In the genomic region with DNA sequence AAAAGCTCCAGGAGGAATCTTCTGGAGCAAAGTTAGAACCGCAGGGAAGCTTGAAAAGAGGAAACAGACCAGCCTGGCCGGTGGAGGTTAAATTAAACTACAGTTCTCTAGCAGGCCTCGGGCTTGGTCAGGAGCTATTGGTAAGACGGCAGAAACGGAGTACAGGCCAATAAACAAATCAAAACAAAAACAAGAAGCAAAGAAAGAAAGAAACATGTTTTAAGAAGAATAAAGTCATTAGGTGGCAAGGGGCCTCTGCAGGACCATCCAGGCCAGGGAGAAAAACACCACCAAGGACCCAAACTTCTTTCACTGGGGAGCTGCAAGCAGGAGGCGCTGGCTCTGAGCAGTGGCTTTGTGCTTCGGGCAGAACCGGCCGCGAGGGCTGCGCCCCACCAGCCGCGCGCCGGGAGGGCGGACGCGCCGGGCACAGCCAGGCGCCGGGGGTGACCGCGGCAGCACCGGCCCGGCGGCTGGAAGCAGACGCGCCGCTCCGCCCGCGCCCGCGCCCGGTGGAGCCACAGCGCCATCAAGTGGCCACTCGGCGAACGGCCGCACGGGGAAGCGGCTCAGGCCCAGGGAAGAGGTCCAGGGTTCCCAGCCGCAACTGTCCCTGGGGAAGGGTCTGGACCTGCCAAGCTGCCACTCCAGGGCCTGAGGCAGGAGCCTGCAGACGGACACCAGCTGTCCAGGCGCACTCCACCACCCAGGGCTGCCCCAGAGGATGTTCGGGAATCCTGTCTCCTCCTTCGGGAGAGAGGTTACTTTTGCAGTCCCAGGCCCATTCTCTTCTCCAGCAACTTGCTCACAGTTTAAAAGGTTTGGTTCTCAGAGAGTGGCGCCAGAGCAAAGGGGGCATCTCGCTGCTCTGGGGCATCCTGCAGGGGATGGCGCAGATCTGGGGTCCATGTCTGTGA, we compare ENCODE assay signal across 8 cellular contexts.
DNase-seq lines count a peak whose midpoint lies in the region; ATAC-seq lines count a peak whose summit lies in the region.

No MANE protein-coding gene starts in this region.

- H4K12ac ChIP-seq in trophoblast cell (ENCODE audit: low read depth, low read length) = no peak overlapping the region

- peak overlapping the region; percentile 87 for H2BK120ac ChIP-seq in trophoblast cell (ENCODE audit: insufficient read depth, low read length, poor library complexity)

- H4K91ac ChIP-seq in trophoblast cell (ENCODE audit: low read depth, low read length) = peak overlapping the region; percentile 68

- H3K4me3 ChIP-seq in trophoblast cell (ENCODE audit: low read depth, low read length) = no peak overlapping the region

- peaks cover 14% of the 10 kb centered on the region for H3K79me1 ChIP-seq in trophoblast cell (ENCODE audit: low read length)

- no peaks in the 10 kb centered on the region for H3K27me3 ChIP-seq in trophoblast cell (ENCODE audit: insufficient read depth, low read length)

- no peak overlapping the region for H3K4me3 Mint-ChIP-seq in activated naive CD8-positive, alpha-beta T cell treated with anti-CD3 and anti-CD28 coated beads for 36 hours

- H2BK5ac ChIP-seq in trophoblast cell (ENCODE audit: low read depth, low read length, poor library complexity) = peak overlapping the region; percentile 52

- intact Hi-C loops in Right ventricle myocardium superior (cut with DNase I) = loop anchor here (5.0 to 10.0 kb wide), 2 partner anchors 415 to 1423 kb away; partner anchors contain the start of gene SOX9

- no peak overlapping the region for H3K4ac ChIP-seq in trophoblast cell (ENCODE audit: low read depth, low read length)

- no peaks in the 10 kb centered on the region for H3K9me3 Mint-ChIP-seq in activated naive CD8-positive, alpha-beta T cell treated with anti-CD3 and anti-CD28 coated beads for 36 hours

- H4K8ac ChIP-seq in trophoblast cell (ENCODE audit: low read depth, low read length) = peak overlapping the region; percentile 79

- no peak overlapping the region for H3K23ac ChIP-seq in trophoblast cell (ENCODE audit: low read length)

- peaks cover 2% of the 10 kb centered on the region for H3K4me1 Mint-ChIP-seq in activated naive CD8-positive, alpha-beta T cell treated with anti-CD3 and anti-CD28 coated beads for 36 hours

- no peaks in the 10 kb centered on the region for H3K79me2 ChIP-seq in trophoblast cell (ENCODE audit: control insufficient read depth, insufficient read depth, low read length, poor library complexity)

- WGBS in trophoblast cell (ENCODE audit: extremely low coverage, insufficient coverage, insufficient read length) = no CpG with 5 or more reads among the region's 50 CpGs

- peak overlapping the region; percentile 53 for H3K27ac ChIP-seq in trophoblast cell (ENCODE audit: low read depth, low read length)

- DNase-seq in GM03348 (ENCODE audit: low spot score) = peak; percentile 96
- peak; percentile 40 to 65 for DNase-seq in Kasumi-1 (lab: John Stamatoyannopoulos, UW)
- DNase-seq in SK-N-DZ (ENCODE audit: low spot score) = peak; percentile 75
- DNase-seq in activated naive CD8-positive, alpha-beta T cell treated with anti-CD3 and anti-CD28 coated beads for 36 hours = peak; percentile 71
- peak; percentile 84 for DNase-seq in Right ventricle myocardium superior
- DNase-seq in trophoblast cell = peak; percentile 30 to 68

- ATAC-seq in GM21825 (IDR thresholded peaks at IDR 0.05; ENCODE audit: unreplicated experiment) = peak; percentile 85
- peak; percentile 98 for ATAC-seq in Right ventricle myocardium superior (ENCODE audit: poor library complexity)
- ATAC-seq in HG03378 (IDR thresholded peaks at IDR 0.05; ENCODE audit: unreplicated experiment) = no peak

- peaks cover 41% of the 10 kb centered on the region for H3K27me3 Mint-ChIP-seq in activated naive CD8-positive, alpha-beta T cell treated with anti-CD3 and anti-CD28 coated beads for 36 hours

- H3K4me1 ChIP-seq in trophoblast cell (ENCODE audit: control insufficient read depth in 1 of 2, insufficient read depth in 2 of 2, low read length in 2 of 2) = peaks cover 7 to 13% of the 10 kb centered on the region in 2 experiments

- no peak overlapping the region for H3K27ac Mint-ChIP-seq in activated naive CD8-positive, alpha-beta T cell treated with anti-CD3 and anti-CD28 coated beads for 36 hours

- H2AK5ac ChIP-seq in trophoblast cell (ENCODE audit: low read length) = no peak overlapping the region

- no peaks in the 10 kb centered on the region for H3K36me3 Mint-ChIP-seq in activated naive CD8-positive, alpha-beta T cell treated with anti-CD3 and anti-CD28 coated beads for 36 hours

- H3K9me3 ChIP-seq in trophoblast cell (ENCODE audit: insufficient read depth, low read depth, low read length) = no peaks in the 10 kb centered on the region

- no peak overlapping the region for H3K9ac ChIP-seq in trophoblast cell (ENCODE audit: low read length)

- peak overlapping the region; percentile 67 for H2AFZ ChIP-seq in trophoblast cell (ENCODE audit: insufficient read depth, low read length, poor library complexity)

- H3K4me2 ChIP-seq in trophoblast cell (ENCODE audit: low read length) = peak overlapping the region; percentile 51

- no peak overlapping the region for H3K18ac ChIP-seq in trophoblast cell (ENCODE audit: low read length)

- H2BK12ac ChIP-seq in trophoblast cell (ENCODE audit: low read length) = peak overlapping the region; percentile 81

- no peaks in the 10 kb centered on the region for H3K36me3 ChIP-seq in trophoblast cell (ENCODE audit: control insufficient read depth in 1 of 2, insufficient read depth in 2 of 2, low read length in 2 of 2)

- no peak overlapping the region for H3K14ac ChIP-seq in trophoblast cell (ENCODE audit: low read length)
